ENCODE assay signal across 15 cellular contexts in genomic region chr9:75142208-75142607, GRCh38. TPM values are rescaled to one million over a fixed set of nuclear protein-coding genes. Genes with fewer than 3 reads are reported as not detected.
A peak's percentile ranks its signal among the peaks of the same experiment; 100 is the strongest.
DNase-seq lines count a peak whose midpoint lies in the region; ATAC-seq lines count a peak whose summit lies in the region.
"Had no signal": no experiment of that assay in that cellular context is flagged by ENCODE, and none has a peak within 500 bp of the region (broad histone marks: within the 10 kb centered on the region; RNA-seq: fewer than 3 reads in every experiment).

No MANE protein-coding gene starts in this region.

- peak; percentile 51 for DNase-seq in CD1c-positive myeloid dendritic cell (ENCODE audit: extremely low spot score)
- peak; percentile 15 for DNase-seq in SKM-1 (lab: John Stamatoyannopoulos, UW; ENCODE audit: unreplicated experiment)
- DNase-seq in effector memory CD4-positive, alpha-beta T cell = no peak
- DNase-seq in activated CD4-positive, CD25-positive, alpha-beta regulatory T cell treated with anti-CD3 and anti-CD28 coated beads, Interleukin-2, amount 50 U/mL, for 72 hours = no peak
- DNase-seq in hippocampal formation (lab: John Stamatoyannopoulos, UW) = no peak
- DNase-seq in H7 = no peak
- DNase-seq in stimulated activated CD4-positive, alpha-beta T cell treated with anti-CD3 and anti-CD28 coated beads, Interleukin-2, amount 100 ng/mL, for 24 hours = no peak
- DNase-seq: C1 segment of cervical spinal cord, erythroblast, NCI-H1105 treated with DMSO at 0.1 percent for 48 hours, NCI-H69, uterus had no signal

- no peak overlapping the region for H3K27ac ChIP-seq in effector memory CD4-positive, alpha-beta T cell (ENCODE audit: insufficient read depth, low read length, poor library complexity, severe bottlenecking)
- H3K27ac ChIP-seq: breast epithelium, uterus had no signal

- H3K4me1 ChIP-seq in effector memory CD4-positive, alpha-beta T cell (ENCODE audit: control insufficient read depth, insufficient read depth, low read length, poor library complexity, severe bottlenecking) = peaks cover 29% of the 10 kb centered on the region
- H3K4me1 ChIP-seq: breast epithelium, uterus had no signal

- peaks cover 3% of the 10 kb centered on the region for H3K9me3 ChIP-seq in effector memory CD4-positive, alpha-beta T cell (ENCODE audit: control insufficient read depth, low read length)
- H3K9me3 ChIP-seq: breast epithelium, uterus had no signal

- H3K4me3 ChIP-seq in effector memory CD4-positive, alpha-beta T cell (ENCODE audit: insufficient read depth, low read depth, low read length, poor library complexity, severe bottlenecking) = peak overlapping the region; percentile 2
- no peak overlapping the region for H3K4me3 ChIP-seq in H7 (ENCODE audit: insufficient read depth, low read depth, low read length)
- H3K4me3 ChIP-seq: breast epithelium, uterus had no signal

- peak; percentile 52 for ATAC-seq in GM19467 (IDR thresholded peaks at IDR 0.05; ENCODE audit: unreplicated experiment)
- ATAC-seq: HCT116 had no signal

- no peaks in the 10 kb centered on the region for H3K27me3 ChIP-seq in effector memory CD4-positive, alpha-beta T cell (replicated peaks; ENCODE audit: control insufficient read depth, insufficient read depth, low read length, poor library complexity, severe bottlenecking)
- H3K27me3 ChIP-seq in H7 (ENCODE audit: control insufficient read depth, insufficient read depth, low read length) = no peaks in the 10 kb centered on the region
- H3K27me3 ChIP-seq: breast epithelium, uterus had no signal

- H3K36me3 ChIP-seq in effector memory CD4-positive, alpha-beta T cell (ENCODE audit: control insufficient read depth, insufficient read depth, low read length) = peaks cover 27% of the 10 kb centered on the region
- peaks cover 1% of the 10 kb centered on the region; the same call in 1 of the 2 replicates for H3K36me3 ChIP-seq in H7 (replicated peaks; ENCODE audit: control insufficient read depth, insufficient read depth, low read length)
- H3K36me3 ChIP-seq: breast epithelium, uterus had no signal

RNA-seq across cellular contexts. Expression of gene OSTF1, which starts 53.9 kb away (rescaled TPM):
- 17.3 and 18.5 TPM in 2 replicates for total RNA-seq in H7 (2014; rRNA removed; shearing (Covaris generic))

RNA-seq across cellular contexts. Expression of gene NMRK1, which starts 54.3 kb away (rescaled TPM):
- 12.0 and 13.3 TPM in 2 replicates for total RNA-seq in H7 (2014; rRNA removed; shearing (Covaris generic))

Comparison
In these comparisons a context has a peak if more than half of its experiments do, and no peak if none do; other contexts are left out.
1. DNase-seq: peak in CD1c-positive myeloid dendritic cell (single experiment) and SKM-1 (single experiment); none in effector memory CD4-positive, alpha-beta T cell (0 of 3), activated CD4-positive, CD25-positive, alpha-beta regulatory T cell treated with anti-CD3 and anti-CD28 coated beads, Interleukin-2, amount 50 U/mL, for 72 hours (single experiment), hippocampal formation (0 of 2), H7 (single experiment) and stimulated activated CD4-positive, alpha-beta T cell treated with anti-CD3 and anti-CD28 coated beads, Interleukin-2, amount 100 ng/mL, for 24 hours (0 of 2).